27 cellular contexts compared by ENCODE assay signal in the genomic region with DNA sequence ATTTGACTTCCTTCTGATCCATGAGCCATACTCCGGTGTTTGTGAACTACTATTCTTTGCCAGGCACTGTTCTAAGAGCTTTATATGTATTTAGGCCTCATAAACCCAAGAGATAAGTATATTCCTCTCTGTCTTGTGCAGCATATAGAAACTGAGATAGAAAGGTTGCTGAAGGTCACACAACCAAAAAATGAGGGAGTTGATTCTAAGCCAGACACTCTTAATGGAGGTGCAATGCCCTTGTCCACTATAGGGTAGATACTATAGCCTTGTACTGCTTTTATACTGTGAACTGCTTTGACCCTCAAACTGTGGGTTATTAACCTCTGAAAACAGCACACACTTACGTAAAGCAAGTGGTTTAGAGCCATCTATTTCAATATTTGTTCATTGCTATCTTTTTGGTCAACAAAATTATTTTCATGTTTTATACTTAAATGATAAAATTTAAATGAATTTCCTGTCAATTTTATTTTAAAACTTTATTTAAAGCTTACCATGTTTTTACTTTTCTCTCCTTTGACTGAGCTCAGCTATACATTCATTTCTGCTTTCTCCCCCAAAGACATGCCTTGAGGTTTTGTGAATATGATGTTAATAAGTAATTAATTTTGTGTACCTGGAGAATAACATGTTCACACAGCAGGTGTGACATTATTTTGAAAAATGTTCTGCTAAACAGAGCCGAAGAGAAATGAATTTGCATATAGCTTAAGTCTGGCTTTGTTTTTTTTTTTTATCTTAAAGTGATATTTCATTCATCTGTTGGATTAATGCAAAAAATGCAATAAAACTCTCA.
"Had no signal": no experiment of that assay in that cellular context is flagged by ENCODE, and none has a peak within 500 bp of the region (broad histone marks: within the 10 kb centered on the region; RNA-seq: fewer than 3 reads in every experiment).

No MANE protein-coding gene starts in this region.

- H3K79me2 ChIP-seq: hepatocyte had no signal

- H3K4me2 ChIP-seq: hepatocyte had no signal

- H3K4me3 Mint-ChIP-seq: activated naive CD8-positive, alpha-beta T cell; activated T-cell treated with anti-CD3 and anti-CD28 coated beads, Interleukin-2, amount 50 U/mL, for 4 hours; mesothelial cell of epicardium; naive thymus-derived CD8-positive, alpha-beta T cell had no signal

- H3K27ac Mint-ChIP-seq: activated naive CD8-positive, alpha-beta T cell; activated T-helper 2 cell treated with anti-CD3 and anti-CD28 coated beads, Interferon-gamma antibody, Interleukin-2, Interleukin-4, amounts not matched to agents 10 μg/mL and 5 μg/mL and 100 μg/mL, durations not matched to agents 14 hours and 24 hours and 36 hours; mesothelial cell of epicardium; naive thymus-derived CD8-positive, alpha-beta T cell; progenitor cell of endocrine pancreas had no signal

- H3K4me3 ChIP-seq: hepatocyte, left ventricle myocardium inferior, testis, uterus had no signal

- H3K27me3 Mint-ChIP-seq: activated naive CD8-positive, alpha-beta T cell; naive thymus-derived CD8-positive, alpha-beta T cell; progenitor cell of endocrine pancreas had no signal

- H3K27ac ChIP-seq: hepatocyte, left ventricle myocardium inferior, testis, uterus had no signal

- H3K36me3 Mint-ChIP-seq: activated naive CD8-positive, alpha-beta T cell; mesothelial cell of epicardium; naive thymus-derived CD8-positive, alpha-beta T cell had no signal

- ATAC-seq: activated T-cell treated with anti-CD3 and anti-CD28 coated beads, Interleukin-2, amount 50 U/mL, for 4 hours; esophagus mucosa; naive thymus-derived CD8-positive, alpha-beta T cell had no signal

- H3K36me3 ChIP-seq: left ventricle myocardium inferior, uterus had no signal

- H2AFZ ChIP-seq: hepatocyte had no signal

- H3K9me3 ChIP-seq: left ventricle myocardium inferior, testis, uterus had no signal

- H3K4me1 Mint-ChIP-seq: mesothelial cell of epicardium; naive thymus-derived CD8-positive, alpha-beta T cell had no signal

- H3K27me3 ChIP-seq: hepatocyte, testis, uterus had no signal

- DNase-seq: activated CD4-positive, alpha-beta T cell treated with anti-CD3 and anti-CD28 coated beads for 4 hours; activated CD4-positive, alpha-beta T cell treated with anti-CD3 and anti-CD28 coated beads, Interleukin-2, amount 50 U/mL, for 48 hours; activated CD4-positive, CD25-positive, alpha-beta regulatory T cell; activated CD8-positive, alpha-beta memory T cell treated with anti-CD3 and anti-CD28 coated beads, Interleukin-2, amount 50 U/mL, for 48 hours; activated naive CD4-positive, alpha-beta T cell; activated T-cell treated with anti-CD3 and anti-CD28 coated beads, Interleukin-2, amount 50 U/mL, for 4 hours; central memory CD4-positive, alpha-beta T cell; dermis blood vessel endothelial cell; effector CD8-positive, alpha-beta T cell; foreskin melanocyte; glutamatergic neuron; left ventricle myocardium inferior; mammary epithelial cell; naive thymus-derived CD8-positive, alpha-beta T cell; retina; stimulated activated CD4-positive, alpha-beta T cell treated with anti-CD3 and anti-CD28 coated beads, Interleukin-2, amount 100 ng/mL, for 48 hours; stimulated activated CD8-positive, alpha-beta memory T cell treated with anti-CD3 and anti-CD28 coated beads, Interleukin-4, amount 100 ng/mL, for 48 hours; stimulated activated naive CD4-positive, alpha-beta T cell; testis; trophoblast cell; uterus had no signal

- H3K4me1 ChIP-seq: left ventricle myocardium inferior, testis, uterus had no signal
